Comparison of ENCODE assay signal across 2 cellular contexts in genomic region chr3:194091141-194091540, GRCh38.
TF ChIP-seq lines count a peak whose summit lies in the region.

No MANE protein-coding gene starts in this region.

TF ChIP-seq in SK-N-SH treated with all-trans-retinoic acid at 6 μM for 48 hours, 23 proteins besides CTCF, POLR2A, EP300 and RAD21 (continued from another document):
- TF ChIP-seq BACH2 (CRISPR knock-in tag; IDR thresholded peaks at IDR 0.05; ENCODE audit: borderline replicate concordance) (no peak), ZFP3 (CRISPR knock-in tag; IDR thresholded peaks at IDR 0.05) (no peak), ZNF565 (CRISPR knock-in tag; conservative IDR thresholded peaks at IDR 0.05; ENCODE audit: low read depth) (no peak), CREB5 (CRISPR knock-in tag; IDR thresholded peaks at IDR 0.05; ENCODE audit: low read depth) (no peak)
TF ChIP-seq in SK-N-SH treated with all-trans-retinoic acid at 6 μM for 48 hours: peak in this region for 0.

TF ChIP-seq in SK-N-SH, 30 proteins besides CTCF, POLR2A, EP300 and RAD21 (continued from another document):
- TF ChIP-seq JUND (IDR thresholded peaks at IDR 0.05) (no peak), RXRA (IDR thresholded peaks at IDR 0.05; ENCODE audit: borderline replicate concordance, low read depth) (no peak), PBX3 (IDR thresholded peaks at IDR 0.05) (no peak), SMC3 (IDR thresholded peaks at IDR 0.05; ENCODE audit: low read depth, low read length) (no peak), RCOR1 (IDR thresholded peaks at IDR 0.05; ENCODE audit: low read length) (no peak), REST (IDR thresholded peaks at IDR 0.05; ENCODE audit: low read depth, low read length) (no peak), TEAD4 (IDR thresholded peaks at IDR 0.05; ENCODE audit: borderline replicate concordance, insufficient read depth) (no peak), TAF1 (IDR thresholded peaks at IDR 0.05; ENCODE audit: borderline replicate concordance, low read depth, low read length) (no peak), FOXJ3 (CRISPR knock-in tag; IDR thresholded peaks at IDR 0.05) (no peak), RFX5 (IDR thresholded peaks at IDR 0.05; ENCODE audit: low read length) (no peak), USF2 (IDR thresholded peaks at IDR 0.05; ENCODE audit: borderline replicate concordance, low read depth, low read length) (no peak), POLR2AphosphoS5 (IDR thresholded peaks at IDR 0.05; ENCODE audit: low read depth, low read length) (no peak), GATA2 (CRISPR knock-in tag; IDR thresholded peaks at IDR 0.05) (no peak), FOXM1 (IDR thresholded peaks at IDR 0.05; ENCODE audit: low read depth) (no peak), EZH2phosphoT487 (IDR thresholded peaks at IDR 0.05; ENCODE audit: borderline replicate concordance, low read depth) (no peak)
TF ChIP-seq in SK-N-SH: peak in this region for 0.
